ENCODE assay signal across 18 cellular contexts in genomic region chr16:4048481-4048880, GRCh38.
DNase-seq lines count a peak whose midpoint lies in the region; ATAC-seq and TF ChIP-seq lines count a peak whose summit lies in the region.
"Had no signal": no experiment of that assay in that cellular context is flagged by ENCODE, and none has a peak within 500 bp of the region (broad histone marks: within the 10 kb centered on the region; RNA-seq: fewer than 3 reads in every experiment).

No MANE protein-coding gene starts in this region.

- peaks cover 26% of the 10 kb centered on the region for H3K4me1 Mint-ChIP-seq in mesothelial cell of epicardium

- H3K9ac ChIP-seq in BLaER1 treated with 17β-estradiol and CSF1 and Interleukin-3, amounts not matched to agents 10 nM and 100 nM: peak overlapping the region in 1 of 11 experiments; percentile 30; a peak in 3 of 22 replicates

- no peaks in the 10 kb centered on the region for H3K27me3 Mint-ChIP-seq in mesothelial cell of epicardium (ENCODE audit: low read depth)

- no peaks in the 10 kb centered on the region for H4K20me1 ChIP-seq in BLaER1 treated with 17β-estradiol and CSF1 and Interleukin-3, amounts not matched to agents 10 nM and 100 nM

- H3K36me3 Mint-ChIP-seq in mesothelial cell of epicardium: peaks cover 1% of the 10 kb centered on the region
- H3K36me3 Mint-ChIP-seq: CD8-positive, alpha-beta T cell had no signal

- H3K4me3 ChIP-seq in BLaER1 treated with 17β-estradiol and CSF1 and Interleukin-3, amounts not matched to agents 10 nM and 100 nM: peak overlapping the region in 1 of 10 experiments; percentile 6; a peak in 1 of 20 replicates
- H3K4me3 ChIP-seq in SJSA1: no peak overlapping the region
- H3K4me3 ChIP-seq in MG63: no peak overlapping the region
- H3K4me3 ChIP-seq: GM12878, HAP-1 had no signal

- no peaks in the 10 kb centered on the region for H3K27me3 ChIP-seq in BLaER1 treated with 17β-estradiol and CSF1 and Interleukin-3, amounts not matched to agents 10 nM and 100 nM
- no peaks in the 10 kb centered on the region for H3K27me3 ChIP-seq in SJSA1 (replicated peaks)
- no peaks in the 10 kb centered on the region for H3K27me3 ChIP-seq in MG63
- H3K27me3 ChIP-seq: BE2C had no signal

- TF ChIP-seq CTCF in mesothelial cell of epicardium (IDR thresholded peaks at IDR 0.05; ENCODE audit: unreplicated experiment): no peak
- TF ChIP-seq CTCF in GM10266 (IDR thresholded peaks at IDR 0.05; ENCODE audit: control insufficient read depth, insufficient read depth, low read depth, missing control alignments): no peak

- ATAC-seq in HG03039 (IDR thresholded peaks at IDR 0.05; ENCODE audit: unreplicated experiment): no peak
- ATAC-seq: CD8-positive, alpha-beta T cell; GM12878; Panc1 had no signal

- peaks cover 3% of the 10 kb centered on the region for H3K9me3 Mint-ChIP-seq in mesothelial cell of epicardium
- H3K9me3 Mint-ChIP-seq: CD8-positive, alpha-beta T cell had no signal

- peak overlapping the region; percentile 27 to 93 (median 86); a peak in 19 of 22 replicates for H3K4me2 ChIP-seq in BLaER1 treated with 17β-estradiol and CSF1 and Interleukin-3, amounts not matched to agents 10 nM and 100 nM

- H3K4me1 ChIP-seq in BLaER1 treated with 17β-estradiol and CSF1 and Interleukin-3, amounts not matched to agents 10 nM and 100 nM: peaks cover 84 to 98% (median 94%) of the 10 kb centered on the region in 10 experiments
- H3K4me1 ChIP-seq in SJSA1 (replicated peaks): peaks cover 36% of the 10 kb centered on the region
- H3K4me1 ChIP-seq: BE2C had no signal

- no peak overlapping the region for H3K4me3 Mint-ChIP-seq in mesothelial cell of epicardium
- H3K4me3 Mint-ChIP-seq: CD8-positive, alpha-beta T cell had no signal

- H3K27ac Mint-ChIP-seq in mesothelial cell of epicardium: peak overlapping the region; percentile 1
- H3K27ac Mint-ChIP-seq: CD8-positive, alpha-beta T cell had no signal

- H3K27ac ChIP-seq in BLaER1 treated with 17β-estradiol and CSF1 and Interleukin-3, amounts not matched to agents 10 nM and 100 nM: peak overlapping the region in 9 of 11 experiments; percentile 95 to 99 (median 98); a peak in 18 of 22 replicates
- peak overlapping the region; percentile 20; the same call in 1 of the 2 replicates for H3K27ac ChIP-seq in SJSA1

- DNase-seq in NCI-H2107 treated with DMSO at 0.1 percent for 48 hours (lab: John Stamatoyannopoulos, UW; ENCODE audit: unreplicated experiment) (peak; percentile 72), NCI-H2107 (lab: John Stamatoyannopoulos, UW) (no peak), SJSA1 (ENCODE audit: low read depth in 1 of 2, low spot score in 2 of 2) (no peak), mesothelial cell of epicardium (ENCODE audit: low spot score in 2 of 2, unreplicated experiment in 2 of 2) (no peak), GM10266 (ENCODE audit: extremely low spot score) (no peak), MG63 (no peak)
- DNase-seq: GDM1, Kasumi-1, MM.1S, NCI-H226, NCI-H524 had no signal

- peaks cover 0 to 52% (median 32%) of the 10 kb centered on the region in 11 experiments; a peak in 18 of 22 replicates for H3K36me3 ChIP-seq in BLaER1 treated with 17β-estradiol and CSF1 and Interleukin-3, amounts not matched to agents 10 nM and 100 nM
- H3K36me3 ChIP-seq in SJSA1: no peaks in the 10 kb centered on the region
- H3K36me3 ChIP-seq in MG63: peaks cover 11% of the 10 kb centered on the region
- H3K36me3 ChIP-seq: BE2C, HAP-1 had no signal

- H3K9me3 ChIP-seq in BLaER1 treated with 17β-estradiol and CSF1 and Interleukin-3, amounts not matched to agents 10 nM and 100 nM (replicated peaks in 1 of 11): peaks cover 0 to 35% (median 24%) of the 10 kb centered on the region in 11 experiments; a peak in 18 of 22 replicates
- H3K9me3 ChIP-seq in SJSA1 (replicated peaks) (no peaks in the 10 kb centered on the region), MG63 (no peaks in the 10 kb centered on the region)
- H3K9me3 ChIP-seq: BE2C, HAP-1 had no signal
